Comparison of ENCODE assay signal across 1 cellular context in the genomic region with DNA sequence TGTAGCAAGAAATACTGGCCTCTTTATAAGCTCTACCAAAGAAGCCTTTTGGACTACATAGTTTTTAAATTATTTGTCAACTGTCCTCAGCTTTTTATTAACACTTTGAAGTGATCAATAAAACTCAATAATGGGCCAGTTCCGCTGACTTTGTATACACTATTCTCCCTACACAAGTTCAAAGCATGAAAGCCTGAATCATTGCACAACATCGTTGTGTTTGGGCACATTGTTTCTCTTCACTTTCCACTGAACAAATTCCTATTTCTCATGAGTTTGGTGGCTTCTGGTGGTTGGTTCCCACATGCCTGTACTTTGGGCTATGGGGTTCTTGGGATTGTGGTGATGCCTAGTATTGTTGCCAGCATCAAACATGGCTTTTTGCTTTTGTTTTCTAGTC.
TF ChIP-seq lines count a peak whose summit lies in the region.

No MANE protein-coding gene starts in this region.

TF ChIP-seq in HepG2, 621 proteins besides CTCF, POLR2A, EP300 and RAD21 (continued from another document):
- TF ChIP-seq, protein P1, sequence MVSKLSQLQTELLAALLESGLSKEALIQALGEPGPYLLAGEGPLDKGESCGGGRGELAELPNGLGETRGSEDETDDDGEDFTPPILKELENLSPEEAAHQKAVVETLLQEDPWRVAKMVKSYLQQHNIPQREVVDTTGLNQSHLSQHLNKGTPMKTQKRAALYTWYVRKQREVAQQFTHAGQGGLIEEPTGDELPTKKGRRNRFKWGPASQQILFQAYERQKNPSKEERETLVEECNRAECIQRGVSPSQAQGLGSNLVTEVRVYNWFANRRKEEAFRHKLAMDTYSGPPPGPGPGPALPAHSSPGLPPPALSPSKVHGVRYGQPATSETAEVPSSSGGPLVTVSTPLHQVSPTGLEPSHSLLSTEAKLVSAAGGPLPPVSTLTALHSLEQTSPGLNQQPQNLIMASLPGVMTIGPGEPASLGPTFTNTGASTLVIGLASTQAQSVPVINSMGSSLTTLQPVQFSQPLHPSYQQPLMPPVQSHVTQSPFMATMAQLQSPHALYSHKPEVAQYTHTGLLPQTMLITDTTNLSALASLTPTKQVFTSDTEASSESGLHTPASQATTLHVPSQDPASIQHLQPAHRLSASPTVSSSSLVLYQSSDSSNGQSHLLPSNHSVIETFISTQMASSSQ (IDR thresholded peaks at IDR 0.05; ENCODE audit: low read depth), result no peak
- TF ChIP-seq, protein P1 (CRISPR knock-in tag; IDR thresholded peaks at IDR 0.05; ENCODE audit: borderline replicate concordance), result peak; percentile 14; the same call in 1 of the 2 replicates
- TF ChIP-seq KAT7 (CRISPR knock-in tag; IDR thresholded peaks at IDR 0.05; ENCODE audit: borderline replicate concordance), result no peak
- TF ChIP-seq CBX5 (CRISPR knock-in tag; IDR thresholded peaks at IDR 0.05; ENCODE audit: borderline replicate concordance), result no peak
- 0 out of 2 replicates have a peak, but pooled peaks have one; percentile 32 for TF ChIP-seq SOX13 (IDR thresholded peaks at IDR 0.05)
- TF ChIP-seq SOX13 (CRISPR knock-in tag; conservative IDR thresholded peaks at IDR 0.05 in 1 of 2, IDR thresholded peaks at IDR 0.05 in 1 of 2), result peak in 1 of 2 experiments; percentile 91; a peak in 2 of 4 replicates
- peak; percentile 71 for TF ChIP-seq ZNF644 (CRISPR knock-in tag; IDR thresholded peaks at IDR 0.05; ENCODE audit: low read depth)
- TF ChIP-seq, protein P2, sequence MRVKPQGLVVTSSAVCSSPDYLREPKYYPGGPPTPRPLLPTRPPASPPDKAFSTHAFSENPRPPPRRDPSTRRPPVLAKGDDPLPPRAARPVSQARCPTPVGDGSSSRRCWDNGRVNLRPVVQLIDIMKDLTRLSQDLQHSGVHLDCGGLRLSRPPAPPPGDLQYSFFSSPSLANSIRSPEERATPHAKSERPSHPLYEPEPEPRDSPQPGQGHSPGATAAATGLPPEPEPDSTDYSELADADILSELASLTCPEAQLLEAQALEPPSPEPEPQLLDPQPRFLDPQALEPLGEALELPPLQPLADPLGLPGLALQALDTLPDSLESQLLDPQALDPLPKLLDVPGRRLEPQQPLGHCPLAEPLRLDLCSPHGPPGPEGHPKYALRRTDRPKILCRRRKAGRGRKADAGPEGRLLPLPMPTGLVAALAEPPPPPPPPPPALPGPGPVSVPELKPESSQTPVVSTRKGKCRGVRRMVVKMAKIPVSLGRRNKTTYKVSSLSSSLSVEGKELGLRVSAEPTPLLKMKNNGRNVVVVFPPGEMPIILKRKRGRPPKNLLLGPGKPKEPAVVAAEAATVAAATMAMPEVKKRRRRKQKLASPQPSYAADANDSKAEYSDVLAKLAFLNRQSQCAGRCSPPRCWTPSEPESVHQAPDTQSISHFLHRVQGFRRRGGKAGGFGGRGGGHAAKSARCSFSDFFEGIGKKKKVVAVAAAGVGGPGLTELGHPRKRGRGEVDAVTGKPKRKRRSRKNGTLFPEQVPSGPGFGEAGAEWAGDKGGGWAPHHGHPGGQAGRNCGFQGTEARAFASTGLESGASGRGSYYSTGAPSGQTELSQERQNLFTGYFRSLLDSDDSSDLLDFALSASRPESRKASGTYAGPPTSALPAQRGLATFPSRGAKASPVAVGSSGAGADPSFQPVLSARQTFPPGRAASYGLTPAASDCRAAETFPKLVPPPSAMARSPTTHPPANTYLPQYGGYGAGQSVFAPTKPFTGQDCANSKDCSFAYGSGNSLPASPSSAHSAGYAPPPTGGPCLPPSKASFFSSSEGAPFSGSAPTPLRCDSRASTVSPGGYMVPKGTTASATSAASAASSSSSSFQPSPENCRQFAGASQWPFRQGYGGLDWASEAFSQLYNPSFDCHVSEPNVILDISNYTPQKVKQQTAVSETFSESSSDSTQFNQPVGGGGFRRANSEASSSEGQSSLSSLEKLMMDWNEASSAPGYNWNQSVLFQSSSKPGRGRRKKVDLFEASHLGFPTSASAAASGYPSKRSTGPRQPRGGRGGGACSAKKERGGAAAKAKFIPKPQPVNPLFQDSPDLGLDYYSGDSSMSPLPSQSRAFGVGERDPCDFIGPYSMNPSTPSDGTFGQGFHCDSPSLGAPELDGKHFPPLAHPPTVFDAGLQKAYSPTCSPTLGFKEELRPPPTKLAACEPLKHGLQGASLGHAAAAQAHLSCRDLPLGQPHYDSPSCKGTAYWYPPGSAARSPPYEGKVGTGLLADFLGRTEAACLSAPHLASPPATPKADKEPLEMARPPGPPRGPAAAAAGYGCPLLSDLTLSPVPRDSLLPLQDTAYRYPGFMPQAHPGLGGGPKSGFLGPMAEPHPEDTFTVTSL (CRISPR knock-in tag; IDR thresholded peaks at IDR 0.05; ENCODE audit: borderline replicate concordance), result peak; percentile 52; the same call in 1 of the 2 replicates
- TF ChIP-seq, protein P3, sequence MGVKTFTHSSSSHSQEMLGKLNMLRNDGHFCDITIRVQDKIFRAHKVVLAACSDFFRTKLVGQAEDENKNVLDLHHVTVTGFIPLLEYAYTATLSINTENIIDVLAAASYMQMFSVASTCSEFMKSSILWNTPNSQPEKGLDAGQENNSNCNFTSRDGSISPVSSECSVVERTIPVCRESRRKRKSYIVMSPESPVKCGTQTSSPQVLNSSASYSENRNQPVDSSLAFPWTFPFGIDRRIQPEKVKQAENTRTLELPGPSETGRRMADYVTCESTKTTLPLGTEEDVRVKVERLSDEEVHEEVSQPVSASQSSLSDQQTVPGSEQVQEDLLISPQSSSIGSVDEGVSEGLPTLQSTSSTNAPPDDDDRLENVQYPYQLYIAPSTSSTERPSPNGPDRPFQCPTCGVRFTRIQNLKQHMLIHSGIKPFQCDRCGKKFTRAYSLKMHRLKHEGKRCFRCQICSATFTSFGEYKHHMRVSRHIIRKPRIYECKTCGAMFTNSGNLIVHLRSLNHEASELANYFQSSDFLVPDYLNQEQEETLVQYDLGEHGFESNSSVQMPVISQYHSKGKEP (CRISPR knock-in tag; IDR thresholded peaks at IDR 0.05), result no peak
- TF ChIP-seq SOX5 (CRISPR knock-in tag; IDR thresholded peaks at IDR 0.05; ENCODE audit: borderline replicate concordance), result peak; percentile 94
- TF ChIP-seq ISL2 (CRISPR knock-in tag; IDR thresholded peaks at IDR 0.05), result peak; percentile 41; the same call in 1 of the 2 replicates
- 0 out of 2 replicates have a peak, but pooled peaks have one; percentile 10 for TF ChIP-seq KAT2B (IDR thresholded peaks at IDR 0.05; ENCODE audit: borderline replicate concordance, low read depth, low read length)
- TF ChIP-seq, protein P4, sequence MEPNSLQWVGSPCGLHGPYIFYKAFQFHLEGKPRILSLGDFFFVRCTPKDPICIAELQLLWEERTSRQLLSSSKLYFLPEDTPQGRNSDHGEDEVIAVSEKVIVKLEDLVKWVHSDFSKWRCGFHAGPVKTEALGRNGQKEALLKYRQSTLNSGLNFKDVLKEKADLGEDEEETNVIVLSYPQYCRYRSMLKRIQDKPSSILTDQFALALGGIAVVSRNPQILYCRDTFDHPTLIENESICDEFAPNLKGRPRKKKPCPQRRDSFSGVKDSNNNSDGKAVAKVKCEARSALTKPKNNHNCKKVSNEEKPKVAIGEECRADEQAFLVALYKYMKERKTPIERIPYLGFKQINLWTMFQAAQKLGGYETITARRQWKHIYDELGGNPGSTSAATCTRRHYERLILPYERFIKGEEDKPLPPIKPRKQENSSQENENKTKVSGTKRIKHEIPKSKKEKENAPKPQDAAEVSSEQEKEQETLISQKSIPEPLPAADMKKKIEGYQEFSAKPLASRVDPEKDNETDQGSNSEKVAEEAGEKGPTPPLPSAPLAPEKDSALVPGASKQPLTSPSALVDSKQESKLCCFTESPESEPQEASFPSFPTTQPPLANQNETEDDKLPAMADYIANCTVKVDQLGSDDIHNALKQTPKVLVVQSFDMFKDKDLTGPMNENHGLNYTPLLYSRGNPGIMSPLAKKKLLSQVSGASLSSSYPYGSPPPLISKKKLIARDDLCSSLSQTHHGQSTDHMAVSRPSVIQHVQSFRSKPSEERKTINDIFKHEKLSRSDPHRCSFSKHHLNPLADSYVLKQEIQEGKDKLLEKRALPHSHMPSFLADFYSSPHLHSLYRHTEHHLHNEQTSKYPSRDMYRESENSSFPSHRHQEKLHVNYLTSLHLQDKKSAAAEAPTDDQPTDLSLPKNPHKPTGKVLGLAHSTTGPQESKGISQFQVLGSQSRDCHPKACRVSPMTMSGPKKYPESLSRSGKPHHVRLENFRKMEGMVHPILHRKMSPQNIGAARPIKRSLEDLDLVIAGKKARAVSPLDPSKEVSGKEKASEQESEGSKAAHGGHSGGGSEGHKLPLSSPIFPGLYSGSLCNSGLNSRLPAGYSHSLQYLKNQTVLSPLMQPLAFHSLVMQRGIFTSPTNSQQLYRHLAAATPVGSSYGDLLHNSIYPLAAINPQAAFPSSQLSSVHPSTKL (CRISPR knock-in tag; IDR thresholded peaks at IDR 0.05), result peak; percentile 73
- TF ChIP-seq, protein P5, sequence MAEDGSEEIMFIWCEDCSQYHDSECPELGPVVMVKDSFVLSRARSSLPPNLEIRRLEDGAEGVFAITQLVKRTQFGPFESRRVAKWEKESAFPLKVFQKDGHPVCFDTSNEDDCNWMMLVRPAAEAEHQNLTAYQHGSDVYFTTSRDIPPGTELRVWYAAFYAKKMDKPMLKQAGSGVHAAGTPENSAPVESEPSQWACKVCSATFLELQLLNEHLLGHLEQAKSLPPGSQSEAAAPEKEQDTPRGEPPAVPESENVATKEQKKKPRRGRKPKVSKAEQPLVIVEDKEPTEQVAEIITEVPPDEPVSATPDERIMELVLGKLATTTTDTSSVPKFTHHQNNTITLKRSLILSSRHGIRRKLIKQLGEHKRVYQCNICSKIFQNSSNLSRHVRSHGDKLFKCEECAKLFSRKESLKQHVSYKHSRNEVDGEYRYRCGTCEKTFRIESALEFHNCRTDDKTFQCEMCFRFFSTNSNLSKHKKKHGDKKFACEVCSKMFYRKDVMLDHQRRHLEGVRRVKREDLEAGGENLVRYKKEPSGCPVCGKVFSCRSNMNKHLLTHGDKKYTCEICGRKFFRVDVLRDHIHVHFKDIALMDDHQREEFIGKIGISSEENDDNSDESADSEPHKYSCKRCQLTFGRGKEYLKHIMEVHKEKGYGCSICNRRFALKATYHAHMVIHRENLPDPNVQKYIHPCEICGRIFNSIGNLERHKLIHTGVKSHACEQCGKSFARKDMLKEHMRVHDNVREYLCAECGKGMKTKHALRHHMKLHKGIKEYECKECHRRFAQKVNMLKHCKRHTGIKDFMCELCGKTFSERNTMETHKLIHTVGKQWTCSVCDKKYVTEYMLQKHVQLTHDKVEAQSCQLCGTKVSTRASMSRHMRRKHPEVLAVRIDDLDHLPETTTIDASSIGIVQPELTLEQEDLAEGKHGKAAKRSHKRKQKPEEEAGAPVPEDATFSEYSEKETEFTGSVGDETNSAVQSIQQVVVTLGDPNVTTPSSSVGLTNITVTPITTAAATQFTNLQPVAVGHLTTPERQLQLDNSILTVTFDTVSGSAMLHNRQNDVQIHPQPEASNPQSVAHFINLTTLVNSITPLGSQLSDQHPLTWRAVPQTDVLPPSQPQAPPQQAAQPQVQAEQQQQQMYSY (CRISPR knock-in tag; IDR thresholded peaks at IDR 0.05), result no peak
- no peak for TF ChIP-seq ATAD3A (CRISPR knock-in tag; IDR thresholded peaks at IDR 0.05)
- no peak for TF ChIP-seq ZNF75D (CRISPR knock-in tag; IDR thresholded peaks at IDR 0.05; ENCODE audit: borderline replicate concordance)
- no peak for TF ChIP-seq SNAPC2 (CRISPR knock-in tag; IDR thresholded peaks at IDR 0.05)
- TF ChIP-seq CREB1 (IDR thresholded peaks at IDR 0.05), result no peak
- TF ChIP-seq CREB1 (CRISPR knock-in tag; IDR thresholded peaks at IDR 0.05), result 0 out of 2 replicates have a peak, but pooled peaks have one; percentile 26
- TF ChIP-seq JDP2 (CRISPR knock-in tag; IDR thresholded peaks at IDR 0.05; ENCODE audit: borderline replicate concordance), result no peak
- TF ChIP-seq SOX6 (IDR thresholded peaks at IDR 0.05), result no peak
- peak; percentile 87 for TF ChIP-seq SOX6 (CRISPR knock-in tag; IDR thresholded peaks at IDR 0.05)
TF ChIP-seq in HepG2: peak in this region for 34.
